8 cellular contexts compared by ENCODE assay signal in genomic region chr9:127423934-127424668, GRCh38. TPM values are rescaled to one million over a fixed set of nuclear protein-coding genes. Genes with fewer than 3 reads are reported as not detected.
A peak's percentile ranks its signal among the peaks of the same experiment; 100 is the strongest.
DNase-seq lines count a peak whose midpoint lies in the region; ATAC-seq and TF ChIP-seq lines count a peak whose summit lies in the region.

TSS of gene ZNF79 (plus strand) at chr9:127424382. CDS start at chr9:127424788, 406 bp downstream.

- H3K4me3 ChIP-seq in Caco-2 (ENCODE audit: low read depth, low read length), result peak within 1 kb of the TSS; percentile 67
- H3K4me3 ChIP-seq in effector memory CD4-positive, alpha-beta T cell (ENCODE audit: insufficient read depth, low read depth, low read length, poor library complexity, severe bottlenecking), result peak within 1 kb of the TSS; percentile 96

- DNase-seq in Caco-2, result peak; percentile 93 to 94
- DNase-seq in HUDEP-2 (lab: John Stamatoyannopoulos, UW; ENCODE audit: unreplicated experiment in 76 of 76), result peak in 74 of 76 experiments; percentile 51 to 92 (median 84)
- DNase-seq in NOMO-1 treated with DMSO at 0.1 percent for 48 hours (lab: John Stamatoyannopoulos, UW; ENCODE audit: unreplicated experiment), result peak; percentile 89
- peak; percentile 79 to 88 (median 81) for DNase-seq in effector memory CD4-positive, alpha-beta T cell
- DNase-seq in medulla oblongata (ENCODE audit: extremely low spot score), result peak; percentile 95
- DNase-seq in stimulated activated CD4-positive, alpha-beta T cell treated with anti-CD3 and anti-CD28 coated beads, TNF-alpha, amount 100 ng/mL, for 4 hours (ENCODE audit: low read depth in 3 of 3), result peak; percentile 76 to 83 (median 81)

- H3K36me3 Mint-ChIP-seq in Caco-2 (ENCODE audit: insufficient read depth, unreplicated experiment), result peaks cover 39% of the 10 kb centered on the region

- H3K4me1 Mint-ChIP-seq in Caco-2 (ENCODE audit: low read depth, unreplicated experiment), result peaks cover 17% of the 10 kb centered on the region

- peak within 1 kb of the TSS; percentile 100 for H3K4me3 Mint-ChIP-seq in Caco-2 (ENCODE audit: unreplicated experiment)

- no peaks in the 10 kb centered on the region for H3K27me3 Mint-ChIP-seq in Caco-2 (ENCODE audit: insufficient read depth, unreplicated experiment)

- H3K4me1 ChIP-seq in Caco-2, result peaks cover 15% of the 10 kb centered on the region
- peaks cover 7% of the 10 kb centered on the region for H3K4me1 ChIP-seq in effector memory CD4-positive, alpha-beta T cell (ENCODE audit: control insufficient read depth, insufficient read depth, low read length, poor library complexity, severe bottlenecking)

- H3K36me3 ChIP-seq in Caco-2 (ENCODE audit: control insufficient read depth, insufficient read depth, low read length), result no peaks in the 10 kb centered on the region
- H3K36me3 ChIP-seq in effector memory CD4-positive, alpha-beta T cell (ENCODE audit: control insufficient read depth, insufficient read depth, low read length), result no peaks in the 10 kb centered on the region

- peak; percentile 86 for ATAC-seq in GM21390 (IDR thresholded peaks at IDR 0.05; ENCODE audit: unreplicated experiment)

- intact Hi-C loops in Caco-2 (cut with micrococcal nuclease; ENCODE audit: unreplicated experiment), result loop anchor here (1.0 to 2.0 kb wide), 3 partner anchors 27 to 63 kb away; partner anchors contain the start of genes LRSAM1 and RPL12

- no peaks in the 10 kb centered on the region for H3K27me3 ChIP-seq in Caco-2 (replicated peaks; ENCODE audit: control insufficient read depth, insufficient read depth, low read length)
- H3K27me3 ChIP-seq in effector memory CD4-positive, alpha-beta T cell (replicated peaks; ENCODE audit: control insufficient read depth, insufficient read depth, low read length, poor library complexity, severe bottlenecking), result no peaks in the 10 kb centered on the region

- no TSS peak for BruUV-seq in Caco-2 (replicated peaks; lab: Mats Ljungman, UMichigan)

- peak within 1 kb of the TSS; percentile 99 for H3K27ac Mint-ChIP-seq in Caco-2 (ENCODE audit: unreplicated experiment)

- POLR2A ChIA-PET in Caco-2 (lab: Charles Lee), result interaction anchor here (0.6 to 2.6 kb wide), 7 partner anchors 17 to 199 kb away, joined by 3 to 37 read pairs (median 5); partner anchors contain the start of genes LRSAM1, RPL12 and SLC2A8
- POLR2A ChIA-PET in activated CD8-positive, alpha-beta memory T cell treated with anti-CD3 and anti-CD28 coated beads for 36 hours (lab: Charles Lee), result interaction anchor here (0.7 to 3.1 kb wide), 5 partner anchors 22 to 361 kb away, joined by 3 to 27 read pairs (median 5); partner anchors contain the start of genes LRSAM1, RPL12 and SLC2A8

- no peak for TF ChIP-seq CTCF in Caco-2 (IDR thresholded peaks at IDR 0.05; ENCODE audit: insufficient read depth in 1 of 2, low read depth in 1 of 2, low read length in 1 of 2, severe bottlenecking in 1 of 2, unreplicated experiment in 1 of 2)

- no peaks in the 10 kb centered on the region for H3K9me3 Mint-ChIP-seq in Caco-2 (ENCODE audit: unreplicated experiment)

- CTCF ChIA-PET in Caco-2 (lab: Charles Lee), result interaction anchor here (0.6 to 2.0 kb wide), 5 partner anchors 23 to 465 kb away, joined by 3 to 8 read pairs (median 3); partner anchors contain the start of gene SLC2A8
- CTCF ChIA-PET in activated CD8-positive, alpha-beta memory T cell treated with anti-CD3 and anti-CD28 coated beads for 36 hours (lab: Charles Lee), result interaction anchor here (1.2 to 1.8 kb wide), 3 partner anchors 20 to 209 kb away, joined by 3 to 7 read pairs (median 5); partner anchors contain the start of gene SLC2A8

- H3K27ac ChIP-seq in effector memory CD4-positive, alpha-beta T cell (ENCODE audit: insufficient read depth, low read length, poor library complexity, severe bottlenecking), result peak within 1 kb of the TSS; percentile 72

- no peaks in the 10 kb centered on the region for H3K9me3 ChIP-seq in Caco-2
- no peaks in the 10 kb centered on the region for H3K9me3 ChIP-seq in effector memory CD4-positive, alpha-beta T cell (ENCODE audit: control insufficient read depth, low read length)

RNA-seq across cellular contexts. Expression of gene ZNF79, which starts in this region (rescaled TPM):
- 9.2 and 9.3 TPM in 2 replicates for total RNA-seq in Caco-2 (2022)
- total RNA-seq in activated CD8-positive, alpha-beta memory T cell treated with anti-CD3 and anti-CD28 coated beads for 36 hours, result 10 to 100 TPM; 14.3 to 16.0 TPM

Comparison
In these comparisons a context has a peak if more than half of its experiments do, and no peak if none do; other contexts are left out.
1. Peak in every context shown above with its lines: DNase-seq, ATAC-seq, H3K4me3 ChIP-seq and H3K27ac ChIP-seq.